In the genomic region with DNA sequence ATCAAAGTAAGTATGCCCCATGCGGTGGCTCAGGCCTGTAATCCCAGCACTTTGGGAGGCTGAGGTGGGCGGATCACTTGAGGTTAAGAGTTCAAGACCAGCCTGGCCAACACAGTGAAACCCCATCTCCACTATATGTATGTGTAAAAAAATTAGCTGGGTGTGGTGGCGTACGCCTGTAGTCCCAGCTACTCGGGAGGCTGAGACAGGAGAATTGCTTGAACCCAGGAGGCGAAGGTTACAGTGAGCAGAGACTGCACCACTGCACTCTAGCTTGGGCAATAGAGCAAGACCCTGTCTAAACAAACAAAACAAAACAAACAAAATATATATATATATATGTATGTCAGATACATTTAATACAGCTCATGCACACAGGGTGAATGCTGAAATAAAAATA, we compare ENCODE assay signal across 12 cellular contexts. TPM values are rescaled to one million over a fixed set of nuclear protein-coding genes. Genes with fewer than 3 reads are reported as not detected.
A peak's percentile ranks its signal among the peaks of the same experiment; 100 is the strongest.
DNase-seq lines count a peak whose midpoint lies in the region; ATAC-seq, FAIRE-seq and TF ChIP-seq lines count a peak whose summit lies in the region.
"Not testable (repeated sequence)": the region's sequence is repeated elsewhere in the genome, so short reads cannot be mapped to it uniquely, and the experiment has no call there.
"Had no signal": no experiment of that assay in that cellular context is flagged by ENCODE, and none has a peak within 500 bp of the region (broad histone marks: within the 10 kb centered on the region; RNA-seq: fewer than 3 reads in every experiment).

No MANE protein-coding gene starts in this region.

- not testable (repeated sequence) for H3K9me1 ChIP-seq in K562 (ENCODE audit: control insufficient read depth, insufficient read depth, low read length)

- not testable (repeated sequence) for FAIRE-seq in K562 (lab: Jason Lieb, UNC); kidney (lab: Jason Lieb, UNC); HepG2 (lab: Jason Lieb, UNC)

- H3K4me1 Mint-ChIP-seq in WTC11: not testable (repeated sequence)

- not testable (repeated sequence) for H3K27me3 Mint-ChIP-seq in WTC11 (ENCODE audit: low read depth)

- not testable (repeated sequence) for ATAC-seq in WTC11, K562, HepG2

- in situ Hi-C loops in K562 (cut with MboI); HepG2 (cut with HindIII; ENCODE audit: extremely low pct_ligation_motif_present, low pct_unique_long_range_greater_than_20kb): not testable (repeated sequence)

- BruUV-seq in K562 (replicated peaks; lab: Mats Ljungman, UMichigan); HepG2 (replicated peaks; lab: Mats Ljungman, UMichigan): not testable (repeated sequence)

- not testable (repeated sequence) for H3K79me2 ChIP-seq in K562 (ENCODE audit: control insufficient read depth, insufficient read depth, low read length); HepG2 (ENCODE audit: insufficient read depth, low read length)

- H3K36me3 Mint-ChIP-seq in WTC11: peaks cover 27% of the 10 kb centered on the region

- H2AFZ ChIP-seq in K562 (ENCODE audit: low read depth, low read length); HepG2 (ENCODE audit: low read length): not testable (repeated sequence)

- not testable (repeated sequence) for H3K9me3 ChIP-seq in HEK293 (ENCODE audit: control insufficient read depth, insufficient read depth, low read depth, low read length); K562 (replicated peaks; ENCODE audit: control insufficient read depth, insufficient read depth, low read depth, low read length); kidney (ENCODE audit: control insufficient read depth in 1 of 2, low read length in 2 of 2); HepG2 (ENCODE audit: low read length)

- CTCF ChIA-PET in HEK293 (lab: Yijun Ruan, JAX): interaction anchor here (1.0 to 1.4 kb wide), 3 partner anchors 14 to 58 kb away, joined by 3 to 4 read pairs (median 4); no protein-coding TSS in a partner anchor
- CTCF ChIA-PET in WTC11 (lab: Charles Lee); K562 (lab: Yijun Ruan, JAX; ENCODE audit: low intra/inter-chr PET ratio); HepG2 (lab: Yijun Ruan, JAX; ENCODE audit: low intra/inter-chr PET ratio, low total read pairs): not testable (repeated sequence)

- WGBS in K562 (ENCODE audit: insufficient coverage, low coverage, missing lambda C conversion rate): 77% methylated on average over 6 of the region's 6 CpGs
- WGBS in HepG2 (ENCODE audit: low lambda C conversion rate): 98% methylated on average over 6 of the region's 6 CpGs

- POLR2A ChIA-PET in HEK293 (lab: Yijun Ruan, JAX); WTC11 (lab: Charles Lee); HepG2 (lab: Yijun Ruan, JAX): not testable (repeated sequence)
- POLR2A ChIA-PET in K562 (lab: Yijun Ruan, JAX): interaction anchor here (1.3 kb wide), 1 partner anchor 14 kb away, joined by 4 read pairs; no protein-coding TSS in a partner anchor

- not testable (repeated sequence) for H3K4me3 Mint-ChIP-seq in WTC11

- not testable (repeated sequence) for H3K9ac ChIP-seq in K562 (ENCODE audit: insufficient read depth in 1 of 2, low read depth in 2 of 2, low read length in 2 of 2); kidney (ENCODE audit: low read length in 2 of 2); HepG2 (ENCODE audit: insufficient read depth, low read depth, low read length)

- TF ChIP-seq RAD21 in K562 (CRISPR knock-in tag; conservative IDR thresholded peaks at IDR 0.05 in 1 of 2, IDR thresholded peaks at IDR 0.05 in 1 of 2); HepG2 (CRISPR knock-in tag; IDR thresholded peaks at IDR 0.05): not testable (repeated sequence)

- not testable (repeated sequence) for H3K4me3 ChIP-seq in HEK293 (ENCODE audit: low read depth, low read length); K562; kidney (ENCODE audit: low read length in 2 of 2); HepG2 (replicated peaks in 1 of 3; ENCODE audit: insufficient read depth in 1 of 3, low read depth in 2 of 3, low read length in 3 of 3)

- H3K27me3 ChIP-seq in K562 (ENCODE audit: control insufficient read depth in 2 of 2, insufficient read depth in 2 of 2, low read length in 2 of 2); HepG2 (ENCODE audit: control insufficient read depth in 1 of 2, insufficient read depth in 2 of 2, low read length in 2 of 2): not testable (repeated sequence)

- H3K27ac ChIP-seq in HEK293 (ENCODE audit: extremely low read depth, low read depth, low read length); K562 (ENCODE audit: extremely low read depth, low read depth, low read length); kidney (ENCODE audit: low read depth in 2 of 2, low read length in 2 of 2); HepG2 (ENCODE audit: extremely low read length, insufficient read depth, low read length): not testable (repeated sequence)

- H3K9me3 Mint-ChIP-seq in WTC11: not testable (repeated sequence)

- DNase-seq in WTC11 (ENCODE audit: low spot score); K562 (ENCODE audit: extremely low read depth in 1 of 4, low spot score in 3 of 4); HepG2 (ENCODE audit: low spot score): not testable (repeated sequence)
- peak; percentile 19 for DNase-seq in kidney

- H3K36me3 ChIP-seq in HEK293 (ENCODE audit: control insufficient read depth in 2 of 2, insufficient read depth in 1 of 2, low read length in 2 of 2) (peaks cover 6 to 38% of the 10 kb centered on the region in 2 experiments; a peak in 2 of 3 replicates), K562 (ENCODE audit: control insufficient read depth, insufficient read depth, low read length) (peaks cover 49% of the 10 kb centered on the region), HepG2 (replicated peaks in 1 of 2; ENCODE audit: control insufficient read depth in 1 of 2, insufficient read depth in 2 of 2, low read length in 2 of 2) (peaks cover 1 to 43% of the 10 kb centered on the region in 2 experiments)
- not testable (repeated sequence) for H3K36me3 ChIP-seq in kidney (ENCODE audit: control insufficient read depth in 1 of 2, insufficient read depth in 2 of 2, low read length in 2 of 2)

- not testable (repeated sequence) for H3K4me1 ChIP-seq in HEK293 (ENCODE audit: control insufficient read depth, insufficient read depth, low read length); K562 (replicated peaks in 1 of 2; ENCODE audit: control insufficient read depth in 2 of 2, insufficient read depth in 2 of 2, low read length in 2 of 2); kidney (ENCODE audit: control insufficient read depth in 1 of 2, insufficient read depth in 1 of 2, low read depth in 1 of 2, low read length in 2 of 2); HepG2 (ENCODE audit: insufficient read depth, low read length)

- H3K27ac Mint-ChIP-seq in WTC11: not testable (repeated sequence)

- not testable (repeated sequence) for H4K20me1 ChIP-seq in K562 (replicated peaks; ENCODE audit: control insufficient read depth, insufficient read depth, low read length); HepG2 (ENCODE audit: insufficient read depth, low read length)

- intact Hi-C loops in K562 (cut with micrococcal nuclease); kidney (cut with DNase I); HepG2 (cut with micrococcal nuclease; ENCODE audit: unreplicated experiment): not testable (repeated sequence)

- TF ChIP-seq CTCF in HEK293 (tag by site-specific recombination; IDR thresholded peaks at IDR 0.05); WTC11 (IDR thresholded peaks at IDR 0.05); K562 (IDR thresholded peaks at IDR 0.05 in 2 of 3, conservative IDR thresholded peaks at IDR 0.05 in 1 of 3; ENCODE audit: insufficient read depth in 2 of 3, low read depth in 1 of 3, low read length in 3 of 3); kidney (IDR thresholded peaks at IDR 0.05; ENCODE audit: borderline replicate concordance, extremely low read depth, insufficient read depth); HepG2 (CRISPR knock-in tag; IDR thresholded peaks at IDR 0.05): not testable (repeated sequence)

- TF ChIP-seq EP300 in K562 (IDR thresholded peaks at IDR 0.05; ENCODE audit: low read length); HepG2 (IDR thresholded peaks at IDR 0.05; ENCODE audit: low read depth in 2 of 2, low read length in 2 of 2); HepG2 (CRISPR knock-in tag; IDR thresholded peaks at IDR 0.05; ENCODE audit: borderline replicate concordance): not testable (repeated sequence)

- not testable (repeated sequence) for TF ChIP-seq POLR2A in K562 (conservative IDR thresholded peaks at IDR 0.05); HepG2 (IDR thresholded peaks at IDR 0.05; ENCODE audit: insufficient read depth in 1 of 2, low read depth in 2 of 2, low read length in 2 of 2)

- not testable (repeated sequence) for H3K4me2 ChIP-seq in K562 (ENCODE audit: insufficient read depth, low read length); HepG2 (ENCODE audit: low read depth, low read length)

RNA-seq across cellular contexts. Expression of a gene that starts 43.4 kb away (rescaled TPM):
- total RNA-seq in WTC11 (2021) (47.3 to 52.6 TPM (median 52.6 TPM) in 3 replicates), K562 (2014; rRNA removed) (1.5 and 1.7 TPM in 2 replicates), K562 (2014; rRNA removed; fragmentation: Illumina TruSeq; extraction: Trizol) (0.35 and 0.40 TPM in 2 replicates), K562 (2015; rRNA removed; fragmentation: Illumina TruSeq; extraction: Trizol) (1.4 and 1.6 TPM in 2 replicates), K562 (2021) (2.7 TPM in 2 replicates), kidney (266 TPM), HepG2 (2016; rRNA removed; fragmentation: Illumina TruSeq; extraction: Trizol) (47.5 and 119 TPM in 2 replicates)
- total RNA-seq in K562 (2011; cell fraction: chromatin; rRNA removed; ENCODE audit: low replicate concordance): 0.28 and 0.90 TPM in 2 replicates
- 0.39 and 1.3 TPM in 2 replicates for total RNA-seq in K562 (2011; cell fraction: nucleolus; rRNA removed)
- 0.37 and 0.46 TPM in 2 replicates for total RNA-seq in K562 (2011; cell fraction: nucleoplasm; rRNA removed)
- polyA plus RNA-seq in K562 (2011; rRNA removed) (0.39 and 2.7 TPM in 2 replicates), K562 (2014; fragmentation: Illumina TruSeq; extraction: Trizol) (0.49 and 1.2 TPM in 2 replicates), K562 (2014; fragmentation: Nextera tagmentation; extraction: Ambion mirVana) (under 1 TPM; 0.06 to 0.14 TPM), K562 (2014; rRNA removed) (1.1 and 1.8 TPM in 2 replicates), kidney (ENCODE audit: insufficient read depth, low read depth, low replicate concordance) (206 TPM), HepG2 (2011; rRNA removed) (108 and 113 TPM in 2 replicates)
- 2.3 and 2.9 TPM in 2 replicates for polyA plus RNA-seq in K562 (2011; cell fraction: cytosol; rRNA removed)
- 0.34 and 2.7 TPM in 2 replicates for polyA plus RNA-seq in K562 (2011; cell fraction: nucleus; rRNA removed)
- polyA plus RNA-seq in K562 (2012): 0.86 and 0.90 TPM in 2 replicates
- polyA minus RNA-seq in K562 (2011; rRNA and poly(A)+ RNA removed): 0.39 and 1.3 TPM in 2 replicates
- polyA minus RNA-seq in K562 (2011; cell fraction: cytosol; rRNA and poly(A)+ RNA removed): 0.57 and 3.1 TPM in 2 replicates
- 0.13 and 0.56 TPM in 2 replicates for polyA minus RNA-seq in K562 (2011; cell fraction: nucleus; rRNA and poly(A)+ RNA removed)
- total RNA-seq in HepG2 (2016; cell fraction: cytosol; rRNA removed; fragmentation: Illumina TruSeq; extraction: Trizol; ENCODE audit: low read depth): 9.3 and 11.1 TPM in 2 replicates
- total RNA-seq in HepG2 (2016; cell fraction: insoluble cytoplasmic fraction; rRNA removed; fragmentation: Illumina TruSeq; extraction: Trizol): 45.4 and 119 TPM in 2 replicates
- 27.4 and 30.5 TPM in 2 replicates for total RNA-seq in HepG2 (2016; cell fraction: membrane; rRNA removed; fragmentation: Illumina TruSeq; extraction: Trizol)
- 90.3 and 111 TPM in 2 replicates for total RNA-seq in HepG2 (2016; cell fraction: nucleus; rRNA removed; fragmentation: Illumina TruSeq; extraction: Trizol)
- polyA plus RNA-seq in HepG2 (2011; cell fraction: cytosol; rRNA removed): 78.7 and 130 TPM in 2 replicates
- 66.7 and 76.2 TPM in 2 replicates for polyA plus RNA-seq in HepG2 (2011; cell fraction: nucleus; rRNA removed)
- 44.8 and 48.6 TPM in 2 replicates for polyA plus RNA-seq in HepG2 (2012)
- polyA plus RNA-seq in HepG2 (2016; cell fraction: cytosol; fragmentation: Illumina TruSeq; extraction: Trizol; ENCODE audit: low read depth): 8.7 TPM in 2 replicates
- polyA plus RNA-seq in HepG2 (2016; cell fraction: insoluble cytoplasmic fraction; fragmentation: Illumina TruSeq; extraction: Trizol; ENCODE audit: low read depth): 49.7 and 54.3 TPM in 2 replicates
- polyA plus RNA-seq in HepG2 (2016; cell fraction: membrane; fragmentation: Illumina TruSeq; extraction: Trizol; ENCODE audit: low read depth): 17.8 and 18.0 TPM in 2 replicates
- 156 and 173 TPM in 2 replicates for polyA plus RNA-seq in HepG2 (2016; cell fraction: nucleus; fragmentation: Illumina TruSeq; extraction: Trizol; ENCODE audit: insufficient read depth, low read depth)
- 13.0 and 159 TPM in 2 replicates for polyA minus RNA-seq in HepG2 (2011; rRNA and poly(A)+ RNA removed; ENCODE audit: low replicate concordance)
- polyA minus RNA-seq in HepG2 (2011; cell fraction: cytosol; rRNA and poly(A)+ RNA removed): 69.2 and 73.2 TPM in 2 replicates
- 14.8 and 16.3 TPM in 2 replicates for polyA minus RNA-seq in HepG2 (2011; cell fraction: nucleus; rRNA and poly(A)+ RNA removed)
- total RNA-seq: B cell; CD4-positive, alpha-beta T cell; CD4-positive, CD25-positive, alpha-beta regulatory T cell; CD8-positive, alpha-beta T cell had no signal
- polyA plus RNA-seq: CD14-positive monocyte; CD4-positive, alpha-beta memory T cell; CD4-positive, CD25-positive, alpha-beta regulatory T cell; CD8-positive, alpha-beta memory T cell had no signal
